ENCODE assay signal across 2 cellular contexts in genomic region chr15:78651007-78651406, GRCh38.
TF ChIP-seq lines count a peak whose summit lies in the region.

No MANE protein-coding gene starts in this region.

TF ChIP-seq in K562, 482 proteins besides CTCF, POLR2A, EP300 and RAD21:
- TF ChIP-seq NFIC (IDR thresholded peaks at IDR 0.05), result peak; percentile 34; the same call in 1 of the 2 replicates
- TF ChIP-seq, protein P1, sequence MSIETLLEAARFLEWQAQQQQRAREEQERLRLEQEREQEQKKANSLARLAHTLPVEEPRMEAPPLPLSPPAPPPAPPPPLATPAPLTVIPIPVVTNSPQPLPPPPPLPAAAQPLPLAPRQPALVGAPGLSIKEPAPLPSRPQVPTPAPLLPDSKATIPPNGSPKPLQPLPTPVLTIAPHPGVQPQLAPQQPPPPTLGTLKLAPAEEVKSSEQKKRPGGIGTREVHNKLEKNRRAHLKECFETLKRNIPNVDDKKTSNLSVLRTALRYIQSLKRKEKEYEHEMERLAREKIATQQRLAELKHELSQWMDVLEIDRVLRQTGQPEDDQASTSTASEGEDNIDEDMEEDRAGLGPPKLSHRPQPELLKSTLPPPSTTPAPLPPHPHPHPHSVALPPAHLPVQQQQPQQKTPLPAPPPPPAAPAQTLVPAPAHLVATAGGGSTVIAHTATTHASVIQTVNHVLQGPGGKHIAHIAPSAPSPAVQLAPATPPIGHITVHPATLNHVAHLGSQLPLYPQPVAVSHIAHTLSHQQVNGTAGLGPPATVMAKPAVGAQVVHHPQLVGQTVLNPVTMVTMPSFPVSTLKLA (conservative IDR thresholded peaks at IDR 0.05), result no peak

TF ChIP-seq in liver, 16 proteins besides CTCF, POLR2A, EP300 and RAD21:
- TF ChIP-seq JUND (IDR thresholded peaks at IDR 0.05) (peak in 1 of 2 donors; percentile 62), YY1 (IDR thresholded peaks at IDR 0.05) (peak; percentile 61), NR2F2 (IDR thresholded peaks at IDR 0.05) (peak; percentile 27), RXRA (IDR thresholded peaks at IDR 0.05) (peak; percentile 93 to 98), TAF1 (conservative IDR thresholded peaks at IDR 0.05) (no peak), ATF3 (IDR thresholded peaks at IDR 0.05) (no peak), SP1 (IDR thresholded peaks at IDR 0.05) (peak; percentile 91), FOXA1 (IDR thresholded peaks at IDR 0.05) (peak; percentile 18), HNF4G (IDR thresholded peaks at IDR 0.05) (peak; percentile 62), HNF4A (conservative IDR thresholded peaks at IDR 0.05) (peak; percentile 94 to 96), GABPA (IDR thresholded peaks at IDR 0.05 in 1 of 2, conservative IDR thresholded peaks at IDR 0.05 in 1 of 2) (no peak), FOXA2 (IDR thresholded peaks at IDR 0.05) (no peak), MAX (IDR thresholded peaks at IDR 0.05) (peak; percentile 76), EGR1 (IDR thresholded peaks at IDR 0.05; ENCODE audit: low read depth in 2 of 2) (peak in 1 of 2 donors; percentile 37)
- TF ChIP-seq, protein P2, sequence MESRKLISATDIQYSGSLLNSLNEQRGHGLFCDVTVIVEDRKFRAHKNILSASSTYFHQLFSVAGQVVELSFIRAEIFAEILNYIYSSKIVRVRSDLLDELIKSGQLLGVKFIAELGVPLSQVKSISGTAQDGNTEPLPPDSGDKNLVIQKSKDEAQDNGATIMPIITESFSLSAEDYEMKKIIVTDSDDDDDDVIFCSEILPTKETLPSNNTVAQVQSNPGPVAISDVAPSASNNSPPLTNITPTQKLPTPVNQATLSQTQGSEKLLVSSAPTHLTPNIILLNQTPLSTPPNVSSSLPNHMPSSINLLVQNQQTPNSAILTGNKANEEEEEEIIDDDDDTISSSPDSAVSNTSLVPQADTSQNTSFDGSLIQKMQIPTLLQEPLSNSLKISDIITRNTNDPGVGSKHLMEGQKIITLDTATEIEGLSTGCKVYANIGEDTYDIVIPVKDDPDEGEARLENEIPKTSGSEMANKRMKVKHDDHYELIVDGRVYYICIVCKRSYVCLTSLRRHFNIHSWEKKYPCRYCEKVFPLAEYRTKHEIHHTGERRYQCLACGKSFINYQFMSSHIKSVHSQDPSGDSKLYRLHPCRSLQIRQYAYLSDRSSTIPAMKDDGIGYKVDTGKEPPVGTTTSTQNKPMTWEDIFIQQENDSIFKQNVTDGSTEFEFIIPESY (IDR thresholded peaks at IDR 0.05), result peak; percentile 78
- TF ChIP-seq, protein P3, sequence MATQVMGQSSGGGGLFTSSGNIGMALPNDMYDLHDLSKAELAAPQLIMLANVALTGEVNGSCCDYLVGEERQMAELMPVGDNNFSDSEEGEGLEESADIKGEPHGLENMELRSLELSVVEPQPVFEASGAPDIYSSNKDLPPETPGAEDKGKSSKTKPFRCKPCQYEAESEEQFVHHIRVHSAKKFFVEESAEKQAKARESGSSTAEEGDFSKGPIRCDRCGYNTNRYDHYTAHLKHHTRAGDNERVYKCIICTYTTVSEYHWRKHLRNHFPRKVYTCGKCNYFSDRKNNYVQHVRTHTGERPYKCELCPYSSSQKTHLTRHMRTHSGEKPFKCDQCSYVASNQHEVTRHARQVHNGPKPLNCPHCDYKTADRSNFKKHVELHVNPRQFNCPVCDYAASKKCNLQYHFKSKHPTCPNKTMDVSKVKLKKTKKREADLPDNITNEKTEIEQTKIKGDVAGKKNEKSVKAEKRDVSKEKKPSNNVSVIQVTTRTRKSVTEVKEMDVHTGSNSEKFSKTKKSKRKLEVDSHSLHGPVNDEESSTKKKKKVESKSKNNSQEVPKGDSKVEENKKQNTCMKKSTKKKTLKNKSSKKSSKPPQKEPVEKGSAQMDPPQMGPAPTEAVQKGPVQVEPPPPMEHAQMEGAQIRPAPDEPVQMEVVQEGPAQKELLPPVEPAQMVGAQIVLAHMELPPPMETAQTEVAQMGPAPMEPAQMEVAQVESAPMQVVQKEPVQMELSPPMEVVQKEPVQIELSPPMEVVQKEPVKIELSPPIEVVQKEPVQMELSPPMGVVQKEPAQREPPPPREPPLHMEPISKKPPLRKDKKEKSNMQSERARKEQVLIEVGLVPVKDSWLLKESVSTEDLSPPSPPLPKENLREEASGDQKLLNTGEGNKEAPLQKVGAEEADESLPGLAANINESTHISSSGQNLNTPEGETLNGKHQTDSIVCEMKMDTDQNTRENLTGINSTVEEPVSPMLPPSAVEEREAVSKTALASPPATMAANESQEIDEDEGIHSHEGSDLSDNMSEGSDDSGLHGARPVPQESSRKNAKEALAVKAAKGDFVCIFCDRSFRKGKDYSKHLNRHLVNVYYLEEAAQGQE (IDR thresholded peaks at IDR 0.05), result peak; percentile 53
